In genomic region chr12:1488908-1489381, GRCh38 we compare ENCODE assay signal across 1 cellular context.
TF ChIP-seq lines count a peak whose summit lies in the region.

No MANE protein-coding gene starts in this region.

TF ChIP-seq in SK-N-SH treated with all-trans-retinoic acid at 6 μM for 48 hours, 23 proteins besides CTCF, POLR2A, EP300 and RAD21 (continued from another document):
- TF ChIP-seq POU6F1 (CRISPR knock-in tag; IDR thresholded peaks at IDR 0.05; ENCODE audit: borderline replicate concordance, low read depth) (no peak), ZNF565 (CRISPR knock-in tag; conservative IDR thresholded peaks at IDR 0.05; ENCODE audit: low read depth) (no peak), RARB (CRISPR knock-in tag; IDR thresholded peaks at IDR 0.05) (no peak), ZFP3 (CRISPR knock-in tag; IDR thresholded peaks at IDR 0.05) (no peak), ISL1 (CRISPR knock-in tag; IDR thresholded peaks at IDR 0.05) (no peak), ZNF70 (CRISPR knock-in tag; IDR thresholded peaks at IDR 0.05) (no peak), ZNF8 (CRISPR knock-in tag; IDR thresholded peaks at IDR 0.05) (no peak)
